9 cellular contexts compared by ENCODE assay signal in genomic region chr2:206915136-206915535, GRCh38. TPM values are rescaled to one million over a fixed set of nuclear protein-coding genes. Genes with fewer than 3 reads are reported as not detected.
DNase-seq lines count a peak whose midpoint lies in the region; ATAC-seq, FAIRE-seq and TF ChIP-seq lines count a peak whose summit lies in the region.
"Had no signal": no experiment of that assay in that cellular context is flagged by ENCODE, and none has a peak within 500 bp of the region (broad histone marks: within the 10 kb centered on the region; RNA-seq: fewer than 3 reads in every experiment).

No MANE protein-coding gene starts in this region.

- no peaks in the 10 kb centered on the region for H3K36me3 Mint-ChIP-seq in activated CD4-positive, alpha-beta memory T cell treated with anti-CD3 and anti-CD28 coated beads for 36 hours
- no peaks in the 10 kb centered on the region for H3K36me3 Mint-ChIP-seq in activated CD4-positive, alpha-beta memory T cell treated with anti-CD3 and anti-CD28 coated beads, Interleukin-2, amount 10 ng/mL, durations not matched to agents 7 days and 5 days (ENCODE audit: low read depth)

- H3K27ac ChIP-seq in GM12878 (ENCODE audit: control insufficient read depth, insufficient read depth) (no peak overlapping the region), small intestine (ENCODE audit: low read depth in 1 of 2, low read length in 1 of 2) (no peak overlapping the region)

- RAD21 ChIA-PET in GM12878 (lab: Charles Lee; ENCODE audit: unreplicated experiment): no interaction called here

- H3K27me3 ChIP-seq in GM12878 (replicated peaks in 1 of 2; ENCODE audit: control insufficient read depth in 2 of 2, insufficient read depth in 2 of 2, low read length in 1 of 2) (no peaks in the 10 kb centered on the region), small intestine (ENCODE audit: control insufficient read depth in 2 of 2, insufficient read depth in 2 of 2, low read length in 2 of 2) (no peaks in the 10 kb centered on the region)

- H2AFZ ChIP-seq in GM12878 (ENCODE audit: control insufficient read depth, low read depth, low read length): no peak overlapping the region

- FAIRE-seq in GM12878 (lab: Jason Lieb, UNC) (no peak), small intestine (lab: Jason Lieb, UNC) (no peak)
- FAIRE-seq: D721Med had no signal

- no peak overlapping the region for H3K27ac Mint-ChIP-seq in activated CD4-positive, alpha-beta memory T cell treated with anti-CD3 and anti-CD28 coated beads for 36 hours
- no peak overlapping the region for H3K27ac Mint-ChIP-seq in activated CD4-positive, alpha-beta memory T cell treated with anti-CD3 and anti-CD28 coated beads, Interleukin-2, amount 10 ng/mL, durations not matched to agents 7 days and 5 days

- SMC1A ChIA-PET in GM12878 (lab: Charles Lee; ENCODE audit: uncharacterized antibody, unreplicated experiment): no interaction called here

- no peaks in the 10 kb centered on the region for H3K9me3 Mint-ChIP-seq in activated CD4-positive, alpha-beta memory T cell treated with anti-CD3 and anti-CD28 coated beads for 36 hours
- H3K9me3 Mint-ChIP-seq in activated CD4-positive, alpha-beta memory T cell treated with anti-CD3 and anti-CD28 coated beads, Interleukin-2, amount 10 ng/mL, durations not matched to agents 7 days and 5 days: peaks cover 3% of the 10 kb centered on the region

- whole genome bisulfite sequencing in GM12878 (ENCODE audit: insufficient coverage, insufficient replicate concordance, low lambda C conversion rate, missing lambda C conversion rate): 0% methylated on average over 1 of the region's 1 CpG
- WGBS in small intestine, 3 donors: 9 to 26% (median 19%) methylated on average over 1 of the region's 1 CpG

- H3K79me2 ChIP-seq in GM12878 (ENCODE audit: control insufficient read depth, insufficient read depth, low read length): no peaks in the 10 kb centered on the region

- H3K36me3 ChIP-seq in GM12878 (ENCODE audit: control insufficient read depth in 2 of 2, insufficient read depth in 2 of 2, low read length in 1 of 2) (no peaks in the 10 kb centered on the region), small intestine (ENCODE audit: control insufficient read depth in 2 of 2, insufficient read depth in 2 of 2, low read length in 2 of 2) (no peaks in the 10 kb centered on the region)

- POLR2A ChIA-PET in activated CD4-positive, alpha-beta memory T cell treated with anti-CD3 and anti-CD28 coated beads for 36 hours (lab: Charles Lee): no interaction called here
- POLR2A ChIA-PET in activated CD4-positive, alpha-beta memory T cell treated with anti-CD3 and anti-CD28 coated beads, Interleukin-2, amount 10 ng/mL, durations not matched to agents 7 days and 5 days (lab: Charles Lee): no interaction called here
- POLR2A ChIA-PET in GM12878 (lab: Charles Lee): no interaction called here

- H3K4me3 ChIP-seq in GM12878 (no peak overlapping the region), small intestine (ENCODE audit: low read depth in 1 of 2, low read length in 2 of 2) (no peak overlapping the region)

- intact Hi-C loops in activated CD4-positive, alpha-beta memory T cell treated with anti-CD3 and anti-CD28 coated beads for 36 hours (cut with micrococcal nuclease): no loop called here
- intact Hi-C loops in GM12878 (cut with micrococcal nuclease; ENCODE audit: unreplicated experiment): no loop called here

- H3K9me3 ChIP-seq in GM12878 (replicated peaks; ENCODE audit: control insufficient read depth, insufficient read depth, low read length) (no peaks in the 10 kb centered on the region), small intestine (ENCODE audit: control insufficient read depth, low read depth) (no peaks in the 10 kb centered on the region)

- H4K20me1 ChIP-seq in GM12878 (ENCODE audit: control insufficient read depth, insufficient read depth): no peaks in the 10 kb centered on the region

- no peak for TF ChIP-seq EP300 in GM12878 (IDR thresholded peaks at IDR 0.05; ENCODE audit: borderline replicate concordance in 1 of 2, control insufficient read depth in 1 of 2, low read depth in 2 of 2, low read length in 2 of 2)

- no peak overlapping the region for H3K4me3 Mint-ChIP-seq in activated CD4-positive, alpha-beta memory T cell treated with anti-CD3 and anti-CD28 coated beads for 36 hours
- no peak overlapping the region for H3K4me3 Mint-ChIP-seq in activated CD4-positive, alpha-beta memory T cell treated with anti-CD3 and anti-CD28 coated beads, Interleukin-2, amount 10 ng/mL, durations not matched to agents 7 days and 5 days

- in situ Hi-C loops in GM12878 (cut with MboI): no loop called here

- TF ChIP-seq POLR2A in GM12878 (IDR thresholded peaks at IDR 0.05; ENCODE audit: low read depth, low read length): no peak

- H3K4me2 ChIP-seq in GM12878 (ENCODE audit: control insufficient read depth, insufficient read depth): no peak overlapping the region

- TF ChIP-seq CTCF in GM12878 (IDR thresholded peaks at IDR 0.05 in 2 of 3, conservative IDR thresholded peaks at IDR 0.05 in 1 of 3; ENCODE audit: control insufficient read depth in 2 of 3, extremely low read depth in 1 of 3, insufficient read depth in 1 of 3, low read depth in 3 of 3, low read length in 3 of 3): no peak

- no TSS peak for BruUV-seq in GM12878 (replicated peaks; lab: Mats Ljungman, UMichigan)

- H3K4me1 ChIP-seq in GM12878 (ENCODE audit: control insufficient read depth, insufficient read depth, low read length) (no peaks in the 10 kb centered on the region), small intestine (ENCODE audit: control insufficient read depth in 2 of 2, insufficient read depth in 1 of 2, low read depth in 1 of 2, low read length in 1 of 2) (no peaks in the 10 kb centered on the region)

- DNase-seq in activated CD4-positive, alpha-beta memory T cell treated with anti-CD3 and anti-CD28 coated beads for 36 hours: peak; percentile 31
- no peak for DNase-seq in activated CD4-positive, alpha-beta memory T cell treated with anti-CD3 and anti-CD28 coated beads, Interleukin-2, amount 10 ng/mL, durations not matched to agents 7 days and 5 days
- peak; percentile 49 for DNase-seq in HPDE6-E6E7 (ENCODE audit: extremely low spot score)
- no peak for DNase-seq in GM12878 (ENCODE audit: low read depth, low spot score)
- peak; percentile 84 for DNase-seq in small intestine
- DNase-seq in GM19238 (ENCODE audit: insufficient read length, low spot score): no peak

- H3K27me3 Mint-ChIP-seq in activated CD4-positive, alpha-beta memory T cell treated with anti-CD3 and anti-CD28 coated beads for 36 hours: peaks cover 2% of the 10 kb centered on the region
- H3K27me3 Mint-ChIP-seq in activated CD4-positive, alpha-beta memory T cell treated with anti-CD3 and anti-CD28 coated beads, Interleukin-2, amount 10 ng/mL, durations not matched to agents 7 days and 5 days: no peaks in the 10 kb centered on the region

- TF ChIP-seq RAD21 in GM12878 (IDR thresholded peaks at IDR 0.05; ENCODE audit: insufficient read depth, low read depth, low read length): no peak

- CTCF ChIA-PET in activated CD4-positive, alpha-beta memory T cell treated with anti-CD3 and anti-CD28 coated beads for 36 hours (lab: Charles Lee): interaction anchor here (0.5 to 0.6 kb wide), 3 partner anchors 61 to 585 kb away, joined by 3 to 6 read pairs (median 3); no protein-coding TSS in a partner anchor
- CTCF ChIA-PET in activated CD4-positive, alpha-beta memory T cell treated with anti-CD3 and anti-CD28 coated beads, Interleukin-2, amount 10 ng/mL, durations not matched to agents 7 days and 5 days (lab: Charles Lee): no interaction called here
- CTCF ChIA-PET in GM12878 (lab: Yijun Ruan, JAX): no interaction called here

- H3K9ac ChIP-seq in GM12878 (ENCODE audit: control insufficient read depth, insufficient read depth, low read length): no peak overlapping the region

- ATAC-seq in GM12878 (peak; percentile 82), HG03521 (IDR thresholded peaks at IDR 0.05; ENCODE audit: unreplicated experiment) (no peak), HG03457 (IDR thresholded peaks at IDR 0.05; ENCODE audit: unreplicated experiment) (no peak)

- no peaks in the 10 kb centered on the region for H3K4me1 Mint-ChIP-seq in activated CD4-positive, alpha-beta memory T cell treated with anti-CD3 and anti-CD28 coated beads for 36 hours (ENCODE audit: low read depth)
- no peaks in the 10 kb centered on the region for H3K4me1 Mint-ChIP-seq in activated CD4-positive, alpha-beta memory T cell treated with anti-CD3 and anti-CD28 coated beads, Interleukin-2, amount 10 ng/mL, durations not matched to agents 7 days and 5 days

TF ChIP-seq in GM12878, 131 proteins besides CTCF, POLR2A, EP300 and RAD21:
- TF ChIP-seq SPI1 (IDR thresholded peaks at IDR 0.05; ENCODE audit: borderline replicate concordance, insufficient read depth, low read depth, low read length): peak; percentile 52; the same call in 1 of the 2 replicates
- no peak for TF ChIP-seq KAT2A (conservative IDR thresholded peaks at IDR 0.05; ENCODE audit: control insufficient read depth, low read depth, low read length)

RNA-seq across cellular contexts. Expression of gene CPO, which starts 24.2 kb away (rescaled TPM):
- total RNA-seq in activated CD4-positive, alpha-beta memory T cell treated with anti-CD3 and anti-CD28 coated beads for 36 hours: not detected
- not detected for total RNA-seq in activated CD4-positive, alpha-beta memory T cell treated with anti-CD3 and anti-CD28 coated beads, Interleukin-2, amount 10 ng/mL, durations not matched to agents 7 days and 5 days
- not detected in 2 replicates for total RNA-seq in GM12878 (2013; cell fraction: nucleolus; rRNA removed)
- total RNA-seq in GM12878 (2014; rRNA removed): not detected in 2 replicates
- total RNA-seq in GM12878 (2014; rRNA removed; fragmentation: Illumina TruSeq; extraction: Trizol): not detected in 2 replicates
- not detected in 2 replicates for total RNA-seq in GM12878 (2021)
- polyA plus RNA-seq in GM12878 (2011; ENCODE audit: low read depth): not detected
- polyA plus RNA-seq in GM12878 (2011; rRNA removed): 0.14 TPM in 1 of 2 replicates, not detected in the other
- polyA plus RNA-seq in GM12878 (2011; cell fraction: cytosol; rRNA removed): 0.05 and 0.06 TPM in 2 replicates
- polyA plus RNA-seq in GM12878 (2011; cell fraction: nucleus; rRNA removed): 0.12 and 0.32 TPM in 2 replicates
- not detected in 2 replicates for polyA plus RNA-seq in GM12878 (2012)
- polyA plus RNA-seq in GM12878 (2014; fragmentation: Illumina TruSeq; extraction: Trizol): not detected in 2 replicates
- polyA plus RNA-seq in GM12878 (2014; fragmentation: Nextera tagmentation; extraction: Ambion mirVana): not detected
- 0.13 TPM in 1 of 2 replicates, not detected in the other for polyA plus RNA-seq in GM12878 (2014; rRNA removed)
- not detected for polyA plus RNA-seq in GM12878 (2016; fragmentation: Nextera tagmentation; extraction: Ambion mirVana)
- not detected in 2 replicates for polyA minus RNA-seq in GM12878 (2011; rRNA and poly(A)+ RNA removed)
- polyA minus RNA-seq in GM12878 (2011; cell fraction: cytosol; rRNA and poly(A)+ RNA removed): not detected in 2 replicates
- polyA minus RNA-seq in GM12878 (2011; cell fraction: nucleus; rRNA and poly(A)+ RNA removed): 0.36 TPM in 1 of 2 replicates, not detected in the other
- 10 to 100 TPM in 1 of 3 donors, 1 to 10 TPM in 2; 2.2 to 15.7 (median 3.9) TPM for polyA plus RNA-seq in small intestine

Comparison
In these comparisons a context has a peak if more than half of its experiments do, and no peak if none do; other contexts are left out.
1. DNase-seq: peak in activated CD4-positive, alpha-beta memory T cell treated with anti-CD3 and anti-CD28 coated beads for 36 hours (single experiment), HPDE6-E6E7 (single experiment) and small intestine (single experiment); none in activated CD4-positive, alpha-beta memory T cell treated with anti-CD3 and anti-CD28 coated beads, Interleukin-2, amount 10 ng/mL, durations not matched to agents 7 days and 5 days (single experiment), GM12878 (single experiment) and GM19238 (single experiment).